ENCODE assay signal across 8 cellular contexts in genomic region chr2:96537734-96538486, GRCh38.
DNase-seq lines count a peak whose midpoint lies in the region; TF ChIP-seq lines count a peak whose summit lies in the region.

No MANE protein-coding gene starts in this region.

- peaks cover 19% of the 10 kb centered on the region for H3K4me1 ChIP-seq in ACC112 (ENCODE audit: control insufficient read depth, insufficient read depth, low read length, unreplicated experiment)
- H3K4me1 ChIP-seq in iPS-18a (ENCODE audit: control insufficient read depth, low read depth, low read length) = peaks cover 22% of the 10 kb centered on the region

- H3K9ac ChIP-seq in iPS-18a (ENCODE audit: low read length) = no peak overlapping the region

- CTCF ChIA-PET in RWPE1 (lab: Yijun Ruan, JAX) = interaction anchor here (2.9 kb wide), 1 partner anchor 17 kb away, joined by 21 read pairs; no protein-coding TSS in a partner anchor

- H3K36me3 ChIP-seq in ACC112 (ENCODE audit: insufficient read depth, low read length) (no peaks in the 10 kb centered on the region), KOPT-K1 (ENCODE audit: insufficient read depth, low read length) (peaks cover 17% of the 10 kb centered on the region; the same call in 1 of the 2 replicates), iPS-18a (ENCODE audit: control insufficient read depth, low read depth, low read length) (no peaks in the 10 kb centered on the region)

- H3K4me3 ChIP-seq in ACC112 (ENCODE audit: low read depth, low read length) (peak overlapping the region; percentile 84), iPS-18a (ENCODE audit: low read length) (peak overlapping the region; percentile 59)

- POLR2A ChIA-PET in RWPE1 (lab: Yijun Ruan, JAX; ENCODE audit: low non-redundant PET) = no interaction called here

- H3K79me2 ChIP-seq in ACC112 (ENCODE audit: control insufficient read depth, insufficient read depth, low read length, unreplicated experiment) = peaks cover 3% of the 10 kb centered on the region

- DNase-seq in activated naive CD4-positive, alpha-beta T cell treated with anti-CD3 and anti-CD28 coated beads, Interleukin-2, amount 50 U/mL, for 16 hours = peak; percentile 62
- DNase-seq in stimulated activated CD4-positive, alpha-beta T cell treated with anti-CD3 and anti-CD28 coated beads, Interleukin-4, amount 100 ng/mL, for 24 hours = peak; percentile 54
- DNase-seq in anterior cingulate cortex (lab: John Stamatoyannopoulos, UW) = no peak
- DNase-seq in inferior parietal cortex (ENCODE audit: extremely low spot score) = no peak
- no peak for DNase-seq in RWPE1 (ENCODE audit: low spot score)

- H3K27me3 ChIP-seq in ACC112 (ENCODE audit: insufficient read depth, low read length) (0 out of 2 replicates have a peak, but pooled peaks cover 11% of the 10 kb centered on the region), iPS-18a (ENCODE audit: control insufficient read depth, insufficient read depth, low read length) (peaks cover 35% of the 10 kb centered on the region)

- H3K27ac ChIP-seq in ACC112 (ENCODE audit: low read depth, low read length) (no peak overlapping the region), KOPT-K1 (ENCODE audit: low read depth, low read length, poor library complexity, severe bottlenecking) (peak overlapping the region; percentile 87), iPS-18a (ENCODE audit: low read length) (no peak overlapping the region), RWPE1 (no peak overlapping the region; the same call in 1 of the 2 replicates)

- H3K9me3 ChIP-seq in KOPT-K1 (ENCODE audit: insufficient read depth, low read length, poor library complexity, severe bottlenecking) (no peaks in the 10 kb centered on the region), iPS-18a (ENCODE audit: control insufficient read depth, low read depth, low read length) (no peaks in the 10 kb centered on the region)

- no peak overlapping the region for H2AFZ ChIP-seq in ACC112 (ENCODE audit: low read length, unreplicated experiment)

- TF ChIP-seq CTCF in RWPE1 (conservative IDR thresholded peaks at IDR 0.05; ENCODE audit: low read depth) = no peak

Comparison
In these comparisons a context has a peak if more than half of its experiments do, and no peak if none do; other contexts are left out.
1. DNase-seq: peak in activated naive CD4-positive, alpha-beta T cell treated with anti-CD3 and anti-CD28 coated beads, Interleukin-2, amount 50 U/mL, for 16 hours (single experiment) and stimulated activated CD4-positive, alpha-beta T cell treated with anti-CD3 and anti-CD28 coated beads, Interleukin-4, amount 100 ng/mL, for 24 hours (single experiment); none in anterior cingulate cortex (0 of 58), inferior parietal cortex (single experiment) and RWPE1 (single experiment).